1 cellular context compared by ENCODE assay signal in the genomic region with DNA sequence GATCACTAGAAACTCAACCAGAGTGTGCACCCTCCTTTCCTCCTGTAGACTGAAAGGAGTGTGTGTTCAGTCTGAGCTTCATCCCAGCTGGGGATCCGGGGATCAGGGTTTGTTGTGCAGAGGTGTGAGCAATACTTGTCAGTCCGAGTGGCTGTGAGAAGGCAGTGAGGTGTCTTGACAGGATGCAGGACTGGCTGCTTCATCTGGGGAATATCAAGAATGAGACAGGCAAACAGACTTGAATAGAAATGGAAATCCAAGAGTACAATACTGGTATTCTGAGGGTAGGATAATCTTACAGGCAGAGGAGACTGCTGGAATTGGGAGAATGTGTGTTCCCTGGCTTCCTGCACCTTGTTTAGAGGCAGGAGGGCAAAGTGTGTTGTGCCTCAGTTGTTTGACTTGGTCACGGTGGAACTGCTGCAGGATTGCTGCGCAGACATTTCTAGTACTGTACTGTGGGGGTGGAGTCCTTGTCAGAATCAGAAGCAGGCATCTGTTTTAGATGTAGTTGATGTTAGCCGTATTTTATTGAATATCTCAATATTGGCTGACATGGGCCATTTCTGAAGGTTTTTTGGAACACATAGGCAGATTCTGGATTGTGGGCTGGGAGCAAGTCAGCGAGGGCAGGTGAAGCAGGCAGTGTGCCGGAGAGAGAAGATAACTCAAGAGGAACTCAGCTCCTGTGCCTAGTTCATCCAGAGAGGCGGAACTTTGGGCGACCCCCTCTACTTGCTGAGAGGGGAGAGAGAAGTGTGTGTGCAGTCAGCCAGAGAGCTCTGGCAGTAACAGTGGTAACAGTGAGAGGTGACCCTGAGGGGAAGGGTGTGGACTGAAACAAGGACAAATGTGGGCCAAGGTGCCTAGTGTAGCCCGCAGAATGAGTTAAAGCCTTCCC.
TF ChIP-seq lines count a peak whose summit lies in the region.

No MANE protein-coding gene starts in this region.

TF ChIP-seq in GM12878, 131 proteins besides CTCF, POLR2A, EP300 and RAD21:
- TF ChIP-seq KDM1A (IDR thresholded peaks at IDR 0.05; ENCODE audit: borderline replicate concordance) = no peak
- TF ChIP-seq IKZF2 (IDR thresholded peaks at IDR 0.05) = 0 out of 4 replicates have a peak, but pooled peaks of 1 of the 2 experiments have one; percentile 19
